Comparison of ENCODE assay signal across 33 cellular contexts in the genomic region with DNA sequence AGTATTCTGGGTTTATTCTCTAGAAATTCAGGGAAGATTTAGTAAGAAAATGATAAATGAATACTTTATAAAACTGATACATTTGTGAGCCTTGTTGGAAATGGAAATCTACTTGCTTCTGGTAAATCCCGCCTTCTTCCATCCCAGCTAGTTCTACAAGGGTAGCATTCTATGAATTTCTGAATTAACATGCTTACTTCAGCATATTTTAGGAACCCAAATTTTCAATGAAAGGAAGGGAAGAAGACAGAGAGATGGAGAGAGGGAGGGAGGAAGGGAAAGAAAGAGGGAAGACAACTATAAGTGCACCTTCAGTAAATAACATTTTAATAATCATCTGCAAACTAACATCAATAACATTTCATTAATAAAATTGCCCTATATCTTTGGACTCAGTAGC. TPM values are rescaled to one million over a fixed set of nuclear protein-coding genes. Genes with fewer than 3 reads are reported as not detected.
"Had no signal": no experiment of that assay in that cellular context is flagged by ENCODE, and none has a peak within 500 bp of the region (broad histone marks: within the 10 kb centered on the region; RNA-seq: fewer than 3 reads in every experiment).

No MANE protein-coding gene starts in this region.

- H3K36me3 Mint-ChIP-seq: naive thymus-derived CD4-positive, alpha-beta T cell; natural killer cell; neural progenitor cell; stimulated activated memory B cell treated with anti-CD40 and anti-IgM and Interleukin-4, amounts not matched to agents 10 μg/mL and 1 μg/mL and 100 μg/mL, for 72 hours had no signal

- DNase-seq: naive thymus-derived CD4-positive, alpha-beta T cell; natural killer cell; occipital lobe; ovary; posterior cingulate gyrus; psoas muscle; right cardiac atrium; spleen; stimulated activated CD4-positive, alpha-beta T cell treated with anti-CD3 and anti-CD28 coated beads, Interleukin-12 subunit alpha, Interleukin-12 subunit beta, amount 100 ng/mL, for 4 hours; stimulated activated CD4-positive, alpha-beta T cell treated with anti-CD3 and anti-CD28 coated beads, Interleukin-1b, Interleukin-23, amount 100 ng/mL, for 48 hours; stimulated activated CD4-positive, alpha-beta T cell treated with anti-CD3 and anti-CD28 coated beads, Interleukin-4, amount 100 ng/mL, for 1 hour; stimulated activated CD4-positive, alpha-beta T cell treated with anti-CD3 and anti-CD28 coated beads, Interleukin-4, amount 100 ng/mL, for 4 hours; stimulated activated CD8-positive, alpha-beta memory T cell treated with anti-CD3 and anti-CD28 coated beads, Interleukin-4, amount 100 ng/mL, for 48 hours; stimulated activated naive CD4-positive, alpha-beta T cell treated with Interleukin-2 at 50 U/mL for 16 hours; stomach; thyroid gland; trophoblast cell; upper lobe of left lung had no signal

- H3K27ac ChIP-seq: neural progenitor cell, ovary, parathyroid adenoma, psoas muscle, skin epidermis, spleen, stomach, thoracic aorta, thyroid gland, tibial nerve, upper lobe of left lung, vagina had no signal

- H3K4me3 ChIP-seq: neural progenitor cell, ovary, psoas muscle, skin epidermis, smooth muscle cell, spleen, stomach, thoracic aorta, thyroid gland, tibial nerve, upper lobe of left lung, vagina had no signal

- H3K36me3 ChIP-seq: neural progenitor cell, ovary, spleen, stomach, thoracic aorta, thyroid gland, tibial nerve, upper lobe of left lung, vagina had no signal

- H3K4me1 ChIP-seq: neural progenitor cell, parathyroid adenoma, psoas muscle, spleen, stomach, thyroid gland, tibial nerve, upper lobe of left lung, vagina had no signal

- H3K4me2 ChIP-seq: neural progenitor cell, smooth muscle cell had no signal

- H3K4me1 Mint-ChIP-seq: naive thymus-derived CD4-positive, alpha-beta T cell; natural killer cell; nephron; neural progenitor cell; stimulated activated memory B cell treated with anti-CD40 and anti-IgM and Interleukin-4, amounts not matched to agents 10 μg/mL and 1 μg/mL and 100 μg/mL, for 72 hours had no signal

- H3K9me3 Mint-ChIP-seq: natural killer cell; nephron; neural progenitor cell; stimulated activated memory B cell treated with anti-CD40 and anti-IgM and Interleukin-4, amounts not matched to agents 10 μg/mL and 1 μg/mL and 100 μg/mL, for 72 hours; stimulated activated naive CD8-positive, alpha-beta T cell treated with anti-CD3 and anti-CD28 coated beads, Interleukin-15, Interleukin-2, amounts not matched to agents 100 ng/mL and 50 ng/mL, for 24 hours had no signal

- ATAC-seq: naive thymus-derived CD4-positive, alpha-beta T cell; natural killer cell; psoas muscle; right cardiac atrium; sciatic nerve; stimulated activated memory B cell treated with anti-CD40 and anti-IgM and Interleukin-4, amounts not matched to agents 10 μg/mL and 1 μg/mL and 100 μg/mL, for 72 hours had no signal

- H2AFZ ChIP-seq: neural progenitor cell, parathyroid adenoma had no signal

- H3K79me2 ChIP-seq: parathyroid adenoma had no signal

- FAIRE-seq: urothelium cell line had no signal

- H3K4me3 Mint-ChIP-seq: naive thymus-derived CD4-positive, alpha-beta T cell; natural killer cell; nephron; neural progenitor cell; stimulated activated memory B cell treated with anti-CD40 and anti-IgM and Interleukin-4, amounts not matched to agents 10 μg/mL and 1 μg/mL and 100 μg/mL, for 72 hours; stimulated activated naive CD8-positive, alpha-beta T cell treated with anti-CD3 and anti-CD28 coated beads, Interleukin-15, Interleukin-2, amounts not matched to agents 100 ng/mL and 50 ng/mL, for 24 hours had no signal

- H3K9ac ChIP-seq: neural progenitor cell, parathyroid adenoma had no signal

- H3K27me3 ChIP-seq: neural progenitor cell, ovary, spleen, stomach, thyroid gland, tibial nerve, upper lobe of left lung, vagina had no signal

- H3K27me3 Mint-ChIP-seq: progenitor cell of endocrine pancreas had no signal

- H3K9me3 ChIP-seq: ovary, psoas muscle, thoracic aorta, thyroid gland, tibial nerve, upper lobe of left lung, vagina had no signal

- H3K27ac Mint-ChIP-seq: naive thymus-derived CD4-positive, alpha-beta T cell; natural killer cell; nephron; neural progenitor cell; progenitor cell of endocrine pancreas; stimulated activated memory B cell treated with anti-CD40 and anti-IgM and Interleukin-4, amounts not matched to agents 10 μg/mL and 1 μg/mL and 100 μg/mL, for 72 hours; stimulated activated naive CD8-positive, alpha-beta T cell treated with anti-CD3 and anti-CD28 coated beads, Interleukin-15, Interleukin-2, amounts not matched to agents 100 ng/mL and 50 ng/mL, for 24 hours had no signal

RNA-seq across cellular contexts. Expression of a gene that starts 28.6 kb away (rescaled TPM):
- total RNA-seq: progenitor cell of endocrine pancreas, renal cortical epithelial cell, thyroid gland, ureter had no signal
- polyA plus RNA-seq: naive thymus-derived CD4-positive, alpha-beta T cell; right cardiac atrium; smooth muscle cell had no signal
